Comparison of ENCODE assay signal across 9 cellular contexts in genomic region chr17:31067699-31068184, GRCh38. TPM values are rescaled to one million over a fixed set of nuclear protein-coding genes. Genes with fewer than 3 reads are reported as not detected.
DNase-seq lines count a peak whose midpoint lies in the region; ATAC-seq, FAIRE-seq and TF ChIP-seq lines count a peak whose summit lies in the region.
"Had no signal": no experiment of that assay in that cellular context is flagged by ENCODE, and none has a peak within 500 bp of the region (broad histone marks: within the 10 kb centered on the region; RNA-seq: fewer than 3 reads in every experiment).

No MANE protein-coding gene starts in this region.

- no peak overlapping the region for H2BK5ac ChIP-seq in H9 (ENCODE audit: insufficient read length, low read length)

- no peaks in the 10 kb centered on the region for H3K79me2 ChIP-seq in H9 (ENCODE audit: insufficient read depth, low read length)

- H3K36me3 ChIP-seq in esophagus muscularis mucosa (no peaks in the 10 kb centered on the region), pancreas (no peaks in the 10 kb centered on the region)

- H3K23me2 ChIP-seq in H9 (ENCODE audit: insufficient read length, low read depth, low read length, poor library complexity, severe bottlenecking): no peaks in the 10 kb centered on the region

- no peak overlapping the region for H3K4me3 Mint-ChIP-seq in H9

- intact Hi-C loops in esophagus muscularis mucosa (cut with DNase I) (no loop called here), pancreas (cut with DNase I) (no loop called here)

- H2AK5ac ChIP-seq in H9 (ENCODE audit: insufficient read length, low read length): no peak overlapping the region

- H3T11ph ChIP-seq in H9 (ENCODE audit: low read length): no peak overlapping the region

- no peak overlapping the region for H3K23ac ChIP-seq in H9 (ENCODE audit: insufficient read length, low read depth, low read length)

- H2BK12ac ChIP-seq in H9 (ENCODE audit: insufficient read length, low read depth, low read length): no peak overlapping the region

- no peaks in the 10 kb centered on the region for H3K9me3 Mint-ChIP-seq in H9

- H3K27me3 ChIP-seq in esophagus muscularis mucosa (no peaks in the 10 kb centered on the region), pancreas (no peaks in the 10 kb centered on the region), H9 (ENCODE audit: insufficient read depth, low read length) (no peaks in the 10 kb centered on the region)

- H4K5ac ChIP-seq in H9 (ENCODE audit: insufficient read length, low read depth, low read length): no peak overlapping the region

- no peaks in the 10 kb centered on the region for H4K20me1 ChIP-seq in H9 (ENCODE audit: control insufficient read depth, insufficient read depth, insufficient read length)

- H2AFZ ChIP-seq in H9 (ENCODE audit: low read length): no peak overlapping the region

- TF ChIP-seq CTCF in esophagus muscularis mucosa (IDR thresholded peaks at IDR 0.05): no peak
- no peak for TF ChIP-seq CTCF in pancreas (IDR thresholded peaks at IDR 0.05)
- TF ChIP-seq CTCF in H9 (conservative IDR thresholded peaks at IDR 0.05): no peak

- no peak overlapping the region for H3K4ac ChIP-seq in H9 (ENCODE audit: low read depth, low read length)

- peaks cover 5 to 11% of the 10 kb centered on the region in 2 experiments for H3K4me1 Mint-ChIP-seq in H9

- H3K18ac ChIP-seq in H9 (ENCODE audit: insufficient read length, low read depth, low read length): no peak overlapping the region

- H2BK20ac ChIP-seq in H9 (ENCODE audit: low read depth, low read length, poor library complexity, severe bottlenecking): no peak overlapping the region

- TF ChIP-seq EP300 in esophagus muscularis mucosa (IDR thresholded peaks at IDR 0.05): no peak

- WGBS in esophagus muscularis mucosa: 32% methylated on average over 2 of the region's 2 CpGs
- 51 to 60% methylated on average over 2 of the region's 2 CpGs for WGBS in pancreas, 2 donors
- WGBS in H9 (ENCODE audit: extremely low coverage, insufficient read length, low lambda C conversion rate): no CpG with 5 or more reads among the region's 2 CpGs

- H3K4me1 ChIP-seq in esophagus muscularis mucosa (peaks cover 5 to 15% (median 12%) of the 10 kb centered on the region in 4 donors), pancreas (peaks cover 0 to 7% (median 0%) of the 10 kb centered on the region in 3 donors), H9 (ENCODE audit: insufficient read depth, low read length) (no peaks in the 10 kb centered on the region; the same call in 1 of the 2 replicates)

- H3K27ac ChIP-seq in esophagus muscularis mucosa (replicated peaks in 1 of 4) (peak overlapping the region; percentile 6 to 42 (median 21)), pancreas (no peak overlapping the region), H9 (ENCODE audit: insufficient read length, low read depth, low read length) (no peak overlapping the region)

- ATAC-seq in pancreas (peak in 3 of 4 donors; percentile 31 to 78 (median 68)), HG03108 (IDR thresholded peaks at IDR 0.05; ENCODE audit: unreplicated experiment) (no peak)

- no peaks in the 10 kb centered on the region for H3K79me1 ChIP-seq in H9 (ENCODE audit: insufficient read depth, low read depth, low read length, poor library complexity, severe bottlenecking)

- H4K8ac ChIP-seq in H9 (replicated peaks; ENCODE audit: insufficient read length, low read depth, low read length): no peak overlapping the region

- H3K14ac ChIP-seq in H9 (ENCODE audit: insufficient read depth, low read length): no peak overlapping the region

- DNase-seq in DMS53 (lab: John Stamatoyannopoulos, UW): peak; percentile 65
- peak; percentile 45 for DNase-seq in NCI-H460 (ENCODE audit: extremely low read depth, low read depth)
- DNase-seq in esophagus muscularis mucosa (ENCODE audit: extremely low spot score): no peak
- DNase-seq in pancreas: no peak
- no peak for DNase-seq in Ammon's horn (ENCODE audit: low spot score)
- DNase-seq in mesenteric fat pad (ENCODE audit: low spot score): no peak
- DNase-seq in H9: no peak
- DNase-seq: NK-92 treated with Interleukin-12 subunit alpha and Interleukin-12 subunit beta, amount 100 ng/mL, for 24 hours had no signal

- H2BK15ac ChIP-seq in H9 (ENCODE audit: low read depth, low read length): no peak overlapping the region

- H3K4me3 ChIP-seq in esophagus muscularis mucosa (no peak overlapping the region), pancreas (no peak overlapping the region)

- no peak overlapping the region for H3K4me2 ChIP-seq in H9 (ENCODE audit: insufficient read depth, insufficient read length, low read length)

- no peak overlapping the region for H3K9ac ChIP-seq in H9 (ENCODE audit: extremely low read depth, insufficient read length, low read length)

- no peak overlapping the region for H4K91ac ChIP-seq in H9 (ENCODE audit: insufficient read length, low read depth, low read length)

- H3K56ac ChIP-seq in H9 (ENCODE audit: insufficient read length, low read depth, low read length): no peak overlapping the region

- no peak overlapping the region for H3K27ac Mint-ChIP-seq in H9

- no peak for TF ChIP-seq POLR2A in esophagus muscularis mucosa (IDR thresholded peaks at IDR 0.05; ENCODE audit: low read depth)

- H2BK120ac ChIP-seq in H9 (ENCODE audit: low read depth, low read length, poor library complexity, severe bottlenecking): no peak overlapping the region

- H3K9me3 ChIP-seq in esophagus muscularis mucosa: no peaks in the 10 kb centered on the region
- H3K9me3 ChIP-seq in pancreas: no peaks in the 10 kb centered on the region
- no peaks in the 10 kb centered on the region for H3K9me3 ChIP-seq in H9 (ENCODE audit: control insufficient read depth, low read depth, low read length)

- no peaks in the 10 kb centered on the region; the same call in 1 of the 2 replicates for H3K27me3 Mint-ChIP-seq in H9 (ENCODE audit: low read depth)

- FAIRE-seq in pancreas (lab: Jason Lieb, UNC): peak; percentile 57

- no peaks in the 10 kb centered on the region for H3K36me3 Mint-ChIP-seq in H9 (ENCODE audit: insufficient read depth in 1 of 3, low read depth in 3 of 3)

RNA-seq across cellular contexts. Expression of gene NF1, which starts 27.0 kb away (rescaled TPM):
- 30.3 and 33.6 TPM in 2 replicates for total RNA-seq in NCI-H460 (2014; rRNA removed; shearing (Covaris generic))
- polyA plus RNA-seq in NCI-H460 (2014; cell fraction: nucleus; rRNA removed): 15.2 and 29.9 TPM in 2 replicates
- total RNA-seq in esophagus muscularis mucosa (10 to 100 TPM; 40.9 to 64.8 (median 44.5) TPM), pancreas (10 to 100 TPM; 22.9 to 38.4 (median 30.2) TPM), mesenteric fat pad (55.8 TPM), H9 (2021) (37.9 and 38.1 TPM in 2 replicates)
- polyA plus RNA-seq in pancreas: 10 to 100 TPM in 1 of 2 donors, 1 to 10 TPM in 1; 6.6 to 11.2 TPM

Comparison
In these comparisons a context has a peak if more than half of its experiments do, and no peak if none do; other contexts are left out.
1. DNase-seq: peak in DMS53 (single experiment) and NCI-H460 (single experiment); none in esophagus muscularis mucosa (single experiment), pancreas (0 of 6), Ammon's horn (single experiment), mesenteric fat pad (single experiment) and H9 (single experiment).
2. H3K27ac ChIP-seq: peak in esophagus muscularis mucosa (4 of 4); none in pancreas (0 of 4) and H9 (single experiment).